Comparison of ENCODE assay signal across 8 cellular contexts in the genomic region with DNA sequence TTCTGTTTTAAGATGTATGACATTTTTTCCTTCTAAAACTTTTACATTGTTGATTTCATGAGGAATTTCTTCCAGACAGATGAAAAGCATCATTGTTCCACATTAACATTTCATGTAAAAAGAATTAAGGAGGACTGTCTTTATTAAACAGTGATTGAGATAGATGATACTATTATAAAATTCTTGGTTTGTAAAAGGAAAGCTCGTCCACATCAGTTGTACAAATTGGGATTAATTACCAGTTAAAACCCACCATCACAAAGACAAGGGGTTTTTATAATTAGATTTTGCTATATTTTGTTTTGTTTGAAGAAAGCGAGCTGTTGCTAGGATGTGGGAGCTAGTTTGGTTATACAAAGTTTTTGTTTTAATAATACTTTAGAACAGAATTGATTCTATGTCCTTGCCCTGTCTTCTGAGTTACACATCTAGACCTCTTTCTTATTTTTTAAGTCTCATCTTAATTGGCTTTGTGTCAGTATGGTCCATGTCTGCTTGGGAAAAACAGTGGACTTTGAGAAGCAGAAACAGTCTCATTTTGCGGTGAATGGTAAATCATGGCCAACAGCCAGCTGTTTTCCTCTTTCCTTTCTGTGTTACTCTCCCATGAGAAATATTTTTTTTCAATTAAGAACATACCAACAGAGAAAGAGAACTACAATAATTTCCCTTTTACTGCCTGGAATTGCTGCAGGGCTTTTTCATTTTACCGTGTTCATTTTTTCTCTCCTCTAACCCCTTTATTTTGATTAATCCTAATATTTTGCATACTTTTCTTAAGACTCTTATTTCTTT. TPM values are rescaled to one million over a fixed set of nuclear protein-coding genes. Genes with fewer than 3 reads are reported as not detected.
DNase-seq lines count a peak whose midpoint lies in the region; ATAC-seq and TF ChIP-seq lines count a peak whose summit lies in the region.

No MANE protein-coding gene starts in this region.

- 71% methylated on average over 1 of the region's 4 CpGs for WGBS in mesenchymal stem cell
- 4 to 5% methylated on average over 4 of the region's 4 CpGs for WGBS in aorta, 2 donors

- H2BK120ac ChIP-seq in mesenchymal stem cell (ENCODE audit: low read depth, low read length) = no peak overlapping the region

- H3K4me2 ChIP-seq in mesenchymal stem cell (ENCODE audit: low read length, poor library complexity, severe bottlenecking) = no peak overlapping the region

- H4K91ac ChIP-seq in mesenchymal stem cell (ENCODE audit: low read length) = no peak overlapping the region

- H3K9ac ChIP-seq in mesenchymal stem cell (ENCODE audit: low read length) = peak overlapping the region; percentile 88

- H3K27ac Mint-ChIP-seq in stimulated activated naive CD8-positive, alpha-beta T cell treated with anti-CD3 and anti-CD28 coated beads, Interleukin-15, Interleukin-2, amounts not matched to agents 100 ng/mL and 50 ng/mL, for 24 hours = peak overlapping the region; percentile 97

- H2BK12ac ChIP-seq in mesenchymal stem cell (ENCODE audit: low read length in 2 of 2) = no peak overlapping the region

- no peak overlapping the region for H3K23ac ChIP-seq in mesenchymal stem cell (ENCODE audit: low read length in 2 of 2)

- no peak overlapping the region for H3K18ac ChIP-seq in mesenchymal stem cell (ENCODE audit: low read depth in 1 of 2, low read length in 2 of 2)

- H2BK5ac ChIP-seq in mesenchymal stem cell (ENCODE audit: low read depth, low read length, poor library complexity, severe bottlenecking) = no peak overlapping the region

- peaks cover 72% of the 10 kb centered on the region for H3K4me1 Mint-ChIP-seq in stimulated activated naive CD8-positive, alpha-beta T cell treated with anti-CD3 and anti-CD28 coated beads, Interleukin-15, Interleukin-2, amounts not matched to agents 100 ng/mL and 50 ng/mL, for 24 hours (ENCODE audit: low read depth)

- H3K27me3 Mint-ChIP-seq in stimulated activated naive CD8-positive, alpha-beta T cell treated with anti-CD3 and anti-CD28 coated beads, Interleukin-15, Interleukin-2, amounts not matched to agents 100 ng/mL and 50 ng/mL, for 24 hours = no peaks in the 10 kb centered on the region

- no peak overlapping the region for H2AK5ac ChIP-seq in mesenchymal stem cell (ENCODE audit: low read length, severe bottlenecking)

- H3K4me1 ChIP-seq in mesenchymal stem cell (ENCODE audit: control insufficient read depth, insufficient read depth, low read depth, low read length) (peaks cover 3% of the 10 kb centered on the region), aorta (ENCODE audit: control insufficient read depth in 1 of 2, insufficient read depth in 2 of 2, low read length in 2 of 2) (peaks cover 0 to 6% of the 10 kb centered on the region in 2 donors)

- H3K4ac ChIP-seq in mesenchymal stem cell (ENCODE audit: low read depth in 1 of 2, low read length in 2 of 2) = no peak overlapping the region

- H4K8ac ChIP-seq in mesenchymal stem cell (ENCODE audit: low read length) = no peak overlapping the region

- no peaks in the 10 kb centered on the region for H3K36me3 ChIP-seq in mesenchymal stem cell (ENCODE audit: control insufficient read depth in 1 of 2, insufficient read depth in 2 of 2, low read depth in 1 of 2, low read length in 2 of 2)
- H3K36me3 ChIP-seq in aorta (ENCODE audit: control insufficient read depth in 1 of 2, insufficient read depth in 2 of 2, low read length in 1 of 2) = no peaks in the 10 kb centered on the region

- peaks cover 19% of the 10 kb centered on the region for H3K36me3 Mint-ChIP-seq in stimulated activated naive CD8-positive, alpha-beta T cell treated with anti-CD3 and anti-CD28 coated beads, Interleukin-15, Interleukin-2, amounts not matched to agents 100 ng/mL and 50 ng/mL, for 24 hours (ENCODE audit: low read depth)

- H3K14ac ChIP-seq in mesenchymal stem cell (ENCODE audit: low read length in 2 of 2) = no peak overlapping the region

- intact Hi-C loops in aorta (cut with DNase I) = no loop called here

- no peak overlapping the region for H3K27ac ChIP-seq in mesenchymal stem cell (ENCODE audit: low read length, poor library complexity, severe bottlenecking)
- peak overlapping the region; percentile 22 to 48 for H3K27ac ChIP-seq in aorta (ENCODE audit: low read depth in 1 of 2, low read length in 2 of 2)

- no peak for DNase-seq in stimulated activated naive CD8-positive, alpha-beta T cell treated with anti-CD3 and anti-CD28 coated beads, Interleukin-15, Interleukin-2, amounts not matched to agents 100 U/mL and 50 U/mL, for 24 hours
- DNase-seq in astrocyte of the cerebellum (ENCODE audit: low read depth) (peak; percentile 65), mesenchymal stem cell (peak; percentile 62), aorta (no peak), kidney tubule cell (ENCODE audit: low spot score) (no peak), GM19240 (ENCODE audit: insufficient read length, low spot score) (no peak), NCI-H2107 (lab: John Stamatoyannopoulos, UW) (no peak)

- no peak for TF ChIP-seq CTCF in astrocyte of the cerebellum (IDR thresholded peaks at IDR 0.05; ENCODE audit: low read depth, low read length, missing control alignments)

- H2AFZ ChIP-seq in mesenchymal stem cell (ENCODE audit: low read depth, low read length) = no peak overlapping the region

- H3K4me3 Mint-ChIP-seq in stimulated activated naive CD8-positive, alpha-beta T cell treated with anti-CD3 and anti-CD28 coated beads, Interleukin-15, Interleukin-2, amounts not matched to agents 100 ng/mL and 50 ng/mL, for 24 hours = peak overlapping the region; percentile 98

- H3K9me3 ChIP-seq in mesenchymal stem cell (ENCODE audit: control insufficient read depth, low read length) = no peaks in the 10 kb centered on the region
- no peaks in the 10 kb centered on the region for H3K9me3 ChIP-seq in aorta (ENCODE audit: control insufficient read depth, low read length)

- H3K27me3 ChIP-seq in mesenchymal stem cell (ENCODE audit: control insufficient read depth in 1 of 2, insufficient read depth in 1 of 2, low read length in 2 of 2) (no peaks in the 10 kb centered on the region), aorta (ENCODE audit: control insufficient read depth in 1 of 2, insufficient read depth in 2 of 2, low read length in 1 of 2) (no peaks in the 10 kb centered on the region)

- H3K4me3 ChIP-seq in astrocyte of the cerebellum (ENCODE audit: low read depth, low read length) (no peak overlapping the region), mesenchymal stem cell (ENCODE audit: insufficient read depth in 1 of 2, low read depth in 1 of 2, low read length in 2 of 2) (peak overlapping the region in 1 of 2 experiments; percentile 40), aorta (ENCODE audit: low read length in 2 of 2) (peak overlapping the region; percentile 46 to 54)

- H3K79me1 ChIP-seq in mesenchymal stem cell (replicated peaks; ENCODE audit: low read length, poor library complexity, severe bottlenecking) = no peaks in the 10 kb centered on the region

- no peak overlapping the region for H2BK15ac ChIP-seq in mesenchymal stem cell (ENCODE audit: low read depth, poor library complexity, severe bottlenecking)

- in situ Hi-C loops in astrocyte of the cerebellum (cut with HindIII; ENCODE audit: low sequenced_read_pairs) = no loop called here

- no peaks in the 10 kb centered on the region for H3K9me3 Mint-ChIP-seq in stimulated activated naive CD8-positive, alpha-beta T cell treated with anti-CD3 and anti-CD28 coated beads, Interleukin-15, Interleukin-2, amounts not matched to agents 100 ng/mL and 50 ng/mL, for 24 hours

- ATAC-seq in stimulated activated naive CD8-positive, alpha-beta T cell treated with anti-CD3 and anti-CD28 coated beads, Interleukin-15, Interleukin-2, amounts not matched to agents 100 U/mL and 50 U/mL, for 24 hours = no peak
- no peak for ATAC-seq in aorta (ENCODE audit: low FRiP score)

RNA-seq across cellular contexts. Expression of a gene that starts 3.2 kb away (rescaled TPM):
- 47.6 TPM for polyA plus RNA-seq in mesenchymal stem cell (2013, experiment 1 of 2)
- 50.2 TPM for polyA plus RNA-seq in mesenchymal stem cell (2013, experiment 2 of 2)
- total RNA-seq in aorta = 100 to 1,000 TPM; 145 to 340 TPM
- polyA plus RNA-seq in aorta = 10 to 100 TPM; 73.6 to 82.6 TPM

Comparison
In these comparisons a context has a peak if more than half of its experiments do, and no peak if none do; other contexts are left out.
1. DNase-seq: peak in astrocyte of the cerebellum (single experiment) and mesenchymal stem cell (single experiment); none in stimulated activated naive CD8-positive, alpha-beta T cell treated with anti-CD3 and anti-CD28 coated beads, Interleukin-15, Interleukin-2, amounts not matched to agents 100 U/mL and 50 U/mL, for 24 hours (single experiment), aorta (0 of 2), kidney tubule cell (single experiment), GM19240 (single experiment) and NCI-H2107 (single experiment).